2 cellular contexts compared by ENCODE assay signal in the genomic region with DNA sequence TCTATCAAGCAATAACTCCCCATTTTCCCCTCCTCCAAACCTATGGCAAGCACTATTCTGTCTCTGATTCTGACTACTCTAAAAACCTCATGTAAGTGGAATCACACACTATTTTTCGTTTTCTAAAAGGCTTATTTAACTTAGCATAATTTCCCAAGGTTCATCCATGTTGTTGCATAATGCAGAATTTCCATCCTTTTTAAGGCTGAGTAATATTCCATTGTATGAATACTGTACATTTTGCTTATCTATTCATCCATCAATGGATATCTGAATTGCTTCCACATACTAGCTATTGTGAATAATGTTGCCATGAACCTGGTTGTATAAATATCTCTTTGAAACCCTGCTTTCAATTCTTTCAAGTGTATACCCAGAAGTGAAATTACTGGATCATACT.
TF ChIP-seq lines count a peak whose summit lies in the region.

No MANE protein-coding gene starts in this region.

TF ChIP-seq in HEK293, 187 proteins besides CTCF, POLR2A, EP300 and RAD21:
- TF ChIP-seq, protein P1, sequence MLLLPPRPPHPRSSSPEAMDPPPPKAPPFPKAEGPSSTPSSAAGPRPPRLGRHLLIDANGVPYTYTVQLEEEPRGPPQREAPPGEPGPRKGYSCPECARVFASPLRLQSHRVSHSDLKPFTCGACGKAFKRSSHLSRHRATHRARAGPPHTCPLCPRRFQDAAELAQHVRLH (tag by site-specific recombination; IDR thresholded peaks at IDR 0.05), result 0 out of 2 replicates have a peak, but pooled peaks have one; percentile 18
- TF ChIP-seq ZNF146 (tag by site-specific recombination; IDR thresholded peaks at IDR 0.05), result peak; percentile 95
- TF ChIP-seq ZXDB (tag by site-specific recombination; IDR thresholded peaks at IDR 0.05), result no peak
- TF ChIP-seq ZNF626 (tag by site-specific recombination; IDR thresholded peaks at IDR 0.05), result no peak
- TF ChIP-seq ZNF768 (tag by site-specific recombination; IDR thresholded peaks at IDR 0.05), result no peak

TF ChIP-seq in K562, 482 proteins besides CTCF, POLR2A, EP300 and RAD21 (continued from another document):
- no peak for TF ChIP-seq BMI1 (IDR thresholded peaks at IDR 0.05; ENCODE audit: low read length)
- no peak for TF ChIP-seq KDM5B (IDR thresholded peaks at IDR 0.05; ENCODE audit: insufficient replicate concordance, low read depth, low read length)
- TF ChIP-seq TRIM24 (IDR thresholded peaks at IDR 0.05), result no peak
- peak; percentile 79 for TF ChIP-seq ZNF146 (CRISPR knock-in tag; IDR thresholded peaks at IDR 0.05; ENCODE audit: unreplicated experiment)
- TF ChIP-seq CCAR2 (IDR thresholded peaks at IDR 0.05; ENCODE audit: low read depth, low read length), result no peak
- no peak for TF ChIP-seq ARID2 (IDR thresholded peaks at IDR 0.05)
- TF ChIP-seq SMARCA4 (IDR thresholded peaks at IDR 0.05), result no peak
- no peak for TF ChIP-seq KLF6 (CRISPR knock-in tag; IDR thresholded peaks at IDR 0.05; ENCODE audit: borderline replicate concordance)
- TF ChIP-seq RBM25 (IDR thresholded peaks at IDR 0.05; ENCODE audit: low read depth, low read length, severe bottlenecking), result peak; percentile 36
- 0 out of 2 replicates have a peak, but pooled peaks have one; percentile 11 for TF ChIP-seq CEBPB (tag; IDR thresholded peaks at IDR 0.05)
- no peak for TF ChIP-seq COPS2 (conservative IDR thresholded peaks at IDR 0.05)
- TF ChIP-seq ZNF3 (CRISPR knock-in tag; IDR thresholded peaks at IDR 0.05), result no peak
